Comparison of ENCODE assay signal across 12 cellular contexts in genomic region chr14:77565289-77566081, GRCh38. TPM values are rescaled to one million over a fixed set of nuclear protein-coding genes. Genes with fewer than 3 reads are reported as not detected.
DNase-seq lines count a peak whose midpoint lies in the region; TF ChIP-seq lines count a peak whose summit lies in the region.
"Had no signal": no experiment of that assay in that cellular context is flagged by ENCODE, and none has a peak within 500 bp of the region (broad histone marks: within the 10 kb centered on the region; RNA-seq: fewer than 3 reads in every experiment).

No MANE protein-coding gene starts in this region.

- H4K20me1 ChIP-seq in GM23248 (ENCODE audit: insufficient read depth): no peaks in the 10 kb centered on the region

- no peaks in the 10 kb centered on the region for H3K9me3 Mint-ChIP-seq in activated T-helper 2 cell treated with anti-CD3 and anti-CD28 coated beads, Interferon-gamma antibody, Interleukin-2, Interleukin-4, amounts not matched to agents 10 μg/mL and 5 μg/mL and 100 μg/mL, durations not matched to agents 14 hours and 24 hours and 36 hours

- H3K4me3 Mint-ChIP-seq in activated T-helper 2 cell treated with anti-CD3 and anti-CD28 coated beads, Interferon-gamma antibody, Interleukin-2, Interleukin-4, amounts not matched to agents 10 μg/mL and 5 μg/mL and 100 μg/mL, durations not matched to agents 14 hours and 24 hours and 36 hours (ENCODE audit: low read depth): no peak overlapping the region

- no peaks in the 10 kb centered on the region for H3K27me3 Mint-ChIP-seq in activated T-helper 2 cell treated with anti-CD3 and anti-CD28 coated beads, Interferon-gamma antibody, Interleukin-2, Interleukin-4, amounts not matched to agents 10 μg/mL and 5 μg/mL and 100 μg/mL, durations not matched to agents 14 hours and 24 hours and 36 hours (ENCODE audit: low read depth)

- TF ChIP-seq POLR2A in thyroid gland (IDR thresholded peaks at IDR 0.05): no peak

- H3K9me3 ChIP-seq in GM23248 (ENCODE audit: low read depth) (no peaks in the 10 kb centered on the region), thyroid gland (no peaks in the 10 kb centered on the region), colonic mucosa (no peaks in the 10 kb centered on the region)
- H3K9me3 ChIP-seq: tibial artery had no signal

- DNase-seq in GM23248 (peak; percentile 26), cerebellar cortex (ENCODE audit: low spot score) (no peak), UCSD-AML1 (lab: John Stamatoyannopoulos, UW; ENCODE audit: unreplicated experiment) (no peak), thyroid gland (no peak), colonic mucosa (no peak)
- DNase-seq in activated T-helper 2 cell treated with anti-CD3 and anti-CD28 coated beads, Interferon-gamma antibody, Interleukin-2, Interleukin-4, amounts not matched to agents 10 μg/mL and 5 μg/mL and 100 μg/mL, durations not matched to agents 14 hours and 24 hours and 36 hours (ENCODE audit: low spot score): no peak
- DNase-seq: activated naive CD4-positive, alpha-beta T cell; NCI-H2171; tibial artery had no signal

- no peaks in the 10 kb centered on the region for H3K27me3 ChIP-seq in ACC112 (ENCODE audit: insufficient read depth, low read length)
- no peaks in the 10 kb centered on the region for H3K27me3 ChIP-seq in GM23248 (replicated peaks; ENCODE audit: insufficient read depth)
- no peaks in the 10 kb centered on the region for H3K27me3 ChIP-seq in layer of hippocampus (ENCODE audit: control insufficient read depth, insufficient read depth, low read length)
- no peaks in the 10 kb centered on the region for H3K27me3 ChIP-seq in thyroid gland
- no peaks in the 10 kb centered on the region for H3K27me3 ChIP-seq in colonic mucosa
- H3K27me3 ChIP-seq: tibial artery had no signal

- in situ Hi-C loops in GM23248 (cut with MboI): no loop called here

- peaks cover 13% of the 10 kb centered on the region for H3K4me1 ChIP-seq in ACC112 (ENCODE audit: control insufficient read depth, insufficient read depth, low read length, unreplicated experiment)
- H3K4me1 ChIP-seq in GM23248 (ENCODE audit: insufficient read depth): peaks cover 9% of the 10 kb centered on the region; the same call in 1 of the 2 replicates
- no peaks in the 10 kb centered on the region for H3K4me1 ChIP-seq in thyroid gland
- H3K4me1 ChIP-seq in colonic mucosa: no peaks in the 10 kb centered on the region
- H3K4me1 ChIP-seq: tibial artery had no signal

- peaks cover 48% of the 10 kb centered on the region for H3K36me3 Mint-ChIP-seq in activated T-helper 2 cell treated with anti-CD3 and anti-CD28 coated beads, Interferon-gamma antibody, Interleukin-2, Interleukin-4, amounts not matched to agents 10 μg/mL and 5 μg/mL and 100 μg/mL, durations not matched to agents 14 hours and 24 hours and 36 hours (ENCODE audit: low read depth)

- peak overlapping the region; percentile 52 for H3K27ac Mint-ChIP-seq in activated T-helper 2 cell treated with anti-CD3 and anti-CD28 coated beads, Interferon-gamma antibody, Interleukin-2, Interleukin-4, amounts not matched to agents 10 μg/mL and 5 μg/mL and 100 μg/mL, durations not matched to agents 14 hours and 24 hours and 36 hours

- intact Hi-C loops in activated T-helper 2 cell treated with anti-CD3 and anti-CD28 coated beads, Interferon-gamma antibody, Interleukin-2, Interleukin-4, amounts not matched to agents 10 μg/mL and 5 μg/mL and 100 μg/mL, durations not matched to agents 14 hours and 24 hours and 36 hours (cut with micrococcal nuclease): no loop called here
- intact Hi-C loops in thyroid gland (cut with DNase I): no loop called here
- intact Hi-C loops in colonic mucosa (cut with DNase I): no loop called here

- 57 to 59% methylated on average over 9 of the region's 9 CpGs for WGBS in GM23248 (ENCODE audit: low coverage in 1 of 2, low lambda C conversion rate in 2 of 2, missing lambda C conversion rate in 2 of 2), 2 experiments
- 76 to 80% methylated on average over 9 of the region's 9 CpGs for WGBS in thyroid gland, 2 donors

- H3K4me3 ChIP-seq in ACC112 (ENCODE audit: low read depth, low read length) (no peak overlapping the region), GM23248 (no peak overlapping the region), thyroid gland (replicated peaks in 1 of 3) (no peak overlapping the region), colonic mucosa (no peak overlapping the region)
- H3K4me3 ChIP-seq: tibial artery had no signal

- H3K27ac ChIP-seq in ACC112 (ENCODE audit: low read depth, low read length) (peak overlapping the region; percentile 23), GM23248 (no peak overlapping the region), layer of hippocampus (ENCODE audit: low read depth, low read length) (peak overlapping the region; percentile 66), thyroid gland (no peak overlapping the region), colonic mucosa (no peak overlapping the region)
- H3K27ac ChIP-seq: C4-2B, tibial artery had no signal

- peaks cover 17% of the 10 kb centered on the region for H3K36me3 ChIP-seq in ACC112 (ENCODE audit: insufficient read depth, low read length)
- H3K36me3 ChIP-seq in GM23248 (ENCODE audit: low read depth): peaks cover 36% of the 10 kb centered on the region
- H3K36me3 ChIP-seq in thyroid gland: no peaks in the 10 kb centered on the region
- no peaks in the 10 kb centered on the region for H3K36me3 ChIP-seq in colonic mucosa

- H2AFZ ChIP-seq in ACC112 (ENCODE audit: low read length, unreplicated experiment) (no peak overlapping the region), GM23248 (no peak overlapping the region)

- H3F3A ChIP-seq in GM23248 (ENCODE audit: insufficient read depth): peaks cover 10% of the 10 kb centered on the region; the same call in 1 of the 2 replicates

- TF ChIP-seq CTCF in thyroid gland (IDR thresholded peaks at IDR 0.05) (no peak), colonic mucosa (IDR thresholded peaks at IDR 0.05) (no peak)

- H3K4me1 Mint-ChIP-seq in activated T-helper 2 cell treated with anti-CD3 and anti-CD28 coated beads, Interferon-gamma antibody, Interleukin-2, Interleukin-4, amounts not matched to agents 10 μg/mL and 5 μg/mL and 100 μg/mL, durations not matched to agents 14 hours and 24 hours and 36 hours (ENCODE audit: low read depth): peaks cover 9% of the 10 kb centered on the region

- H3K9ac ChIP-seq in GM23248: no peak overlapping the region
- H3K9ac ChIP-seq in colonic mucosa (ENCODE audit: low read depth in 2 of 2, low read length in 2 of 2): no peak overlapping the region

- H3K4me2 ChIP-seq in GM23248 (ENCODE audit: unreplicated experiment): no peak overlapping the region

- H3K9me2 ChIP-seq in GM23248 (ENCODE audit: insufficient read depth): no peaks in the 10 kb centered on the region

- H3K79me2 ChIP-seq in ACC112 (ENCODE audit: control insufficient read depth, insufficient read depth, low read length, unreplicated experiment) (peaks cover 2% of the 10 kb centered on the region), GM23248 (ENCODE audit: insufficient read depth) (peaks cover 67% of the 10 kb centered on the region)

RNA-seq across cellular contexts. Expression of gene SPTLC2, which starts 51.0 kb away (rescaled TPM):
- total RNA-seq in GM23248 (2014; rRNA removed; shearing (Covaris generic)): 45.6 and 50.2 TPM in 2 replicates
- 38.1 and 44.7 TPM in 2 replicates for polyA plus RNA-seq in GM23248 (2016; fragmentation: Nextera tagmentation; extraction: Ambion mirVana)
- total RNA-seq in activated T-helper 2 cell treated with anti-CD3 and anti-CD28 coated beads, Interferon-gamma antibody, Interleukin-2, Interleukin-4, amounts not matched to agents 10 μg/mL and 5 μg/mL and 100 μg/mL, durations not matched to agents 14 hours and 24 hours and 36 hours: 26.6 and 29.6 TPM in 2 replicates
- 10 to 100 TPM; 25.6 to 32.2 (median 29.0) TPM for total RNA-seq in thyroid gland
- total RNA-seq in colonic mucosa: 10 to 100 TPM; 68.3 to 70.1 TPM

Comparison
In these comparisons a context has a peak if more than half of its experiments do, and no peak if none do; other contexts are left out.
1. H3K27ac ChIP-seq: peak in ACC112 (single experiment) and layer of hippocampus (single experiment); none in GM23248 (single experiment), thyroid gland (0 of 3) and colonic mucosa (single experiment).